In the genomic region with DNA sequence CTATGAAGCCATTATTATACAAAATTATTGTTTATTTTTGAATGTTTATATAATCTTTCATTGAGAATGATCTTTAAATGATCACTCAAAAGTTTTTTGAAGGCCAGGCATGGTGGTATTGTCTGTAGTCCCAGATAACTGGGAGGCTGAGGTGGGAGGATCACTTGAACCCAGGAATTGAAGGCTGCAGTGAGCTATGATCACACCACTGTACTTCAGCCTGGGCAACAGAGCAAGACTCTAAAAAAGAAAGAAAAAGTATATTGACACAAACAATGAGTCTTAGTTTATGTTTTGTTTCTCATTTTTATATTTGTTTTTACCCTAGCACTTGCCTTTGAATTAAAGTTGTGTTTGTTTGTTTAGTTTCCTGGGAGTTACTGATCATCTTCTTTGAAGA, we compare ENCODE assay signal across 19 cellular contexts. TPM values are rescaled to one million over a fixed set of nuclear protein-coding genes. Genes with fewer than 3 reads are reported as not detected.
A peak's percentile ranks its signal among the peaks of the same experiment; 100 is the strongest.
DNase-seq lines count a peak whose midpoint lies in the region; ATAC-seq and TF ChIP-seq lines count a peak whose summit lies in the region.
"Had no signal": no experiment of that assay in that cellular context is flagged by ENCODE, and none has a peak within 500 bp of the region (broad histone marks: within the 10 kb centered on the region; RNA-seq: fewer than 3 reads in every experiment).

No MANE protein-coding gene starts in this region.

- in situ Hi-C loops in mammary epithelial cell (cut with MboI; ENCODE audit: low sequenced_read_pairs in 2 of 2) = no loop called here
- in situ Hi-C loops in Panc1 (cut with HindIII; ENCODE audit: low pct_unique_long_range_greater_than_20kb, low sequenced_read_pairs) = no loop called here

- H3K4me3 Mint-ChIP-seq in activated CD4-positive, alpha-beta T cell treated with anti-CD3 and anti-CD28 coated beads for 36 hours = no peak overlapping the region
- no peak overlapping the region for H3K4me3 Mint-ChIP-seq in Caco-2 (ENCODE audit: unreplicated experiment)

- no peak for ATAC-seq in Panc1
- ATAC-seq in activated CD4-positive, alpha-beta T cell treated with anti-CD3 and anti-CD28 coated beads for 36 hours = no peak
- ATAC-seq in HG03469 (IDR thresholded peaks at IDR 0.05; ENCODE audit: unreplicated experiment) = no peak

- BruUV-seq in mammary epithelial cell (replicated peaks; lab: Mats Ljungman, UMichigan) (no TSS peak), Panc1 (replicated peaks; lab: Mats Ljungman, UMichigan) (no TSS peak), Caco-2 (replicated peaks; lab: Mats Ljungman, UMichigan) (no TSS peak)

- TF ChIP-seq POLR2A in breast epithelium (IDR thresholded peaks at IDR 0.05) = no peak

- H3K4me3 ChIP-seq in mammary epithelial cell (replicated peaks in 1 of 3; ENCODE audit: insufficient read depth in 1 of 3, low read depth in 2 of 3, low read length in 3 of 3) (no peak overlapping the region), breast epithelium (no peak overlapping the region), Panc1 (ENCODE audit: low read depth in 2 of 2, low read length in 2 of 2) (no peak overlapping the region), fibroblast of lung (replicated peaks in 1 of 4; ENCODE audit: control extremely low read depth in 1 of 4, insufficient read depth in 1 of 4, low read depth in 3 of 4, low read length in 4 of 4) (peak overlapping the region in 2 of 4 experiments; percentile 41 to 84), Caco-2 (ENCODE audit: low read depth, low read length) (no peak overlapping the region)

- POLR2A ChIA-PET in Panc1 (lab: Charles Lee) (no interaction called here), Caco-2 (lab: Charles Lee) (no interaction called here)
- POLR2A ChIA-PET in activated CD4-positive, alpha-beta T cell treated with anti-CD3 and anti-CD28 coated beads for 36 hours (lab: Charles Lee) = no interaction called here

- H4K20me1 ChIP-seq in mammary epithelial cell (ENCODE audit: insufficient read depth, low read length) = no peaks in the 10 kb centered on the region
- no peaks in the 10 kb centered on the region for H4K20me1 ChIP-seq in fibroblast of lung (ENCODE audit: control insufficient read depth, extremely low read depth, insufficient read depth, low read length)

- H3K9me3 ChIP-seq in mammary epithelial cell (replicated peaks; ENCODE audit: insufficient read depth, low read length) (no peaks in the 10 kb centered on the region), breast epithelium (no peaks in the 10 kb centered on the region), Panc1 (ENCODE audit: control insufficient read depth, insufficient read depth, low read depth, low read length) (no peaks in the 10 kb centered on the region), fibroblast of lung (ENCODE audit: control insufficient read depth, insufficient read depth, low read depth, low read length) (no peaks in the 10 kb centered on the region), Caco-2 (no peaks in the 10 kb centered on the region)
- H3K9me3 ChIP-seq: HAP-1 had no signal

- H3K36me3 ChIP-seq in mammary epithelial cell (ENCODE audit: insufficient read depth, low read length) (no peaks in the 10 kb centered on the region), breast epithelium (no peaks in the 10 kb centered on the region), Panc1 (ENCODE audit: control insufficient read depth, insufficient read depth, low read length) (peaks cover 17% of the 10 kb centered on the region), fibroblast of lung (ENCODE audit: control insufficient read depth, insufficient read depth, low read length) (no peaks in the 10 kb centered on the region), Caco-2 (ENCODE audit: control insufficient read depth, insufficient read depth, low read length) (no peaks in the 10 kb centered on the region)

- H2AFZ ChIP-seq in mammary epithelial cell (ENCODE audit: low read depth, low read length) (no peak overlapping the region), fibroblast of lung (ENCODE audit: low read length) (no peak overlapping the region)

- H3K27me3 Mint-ChIP-seq in activated CD4-positive, alpha-beta T cell treated with anti-CD3 and anti-CD28 coated beads for 36 hours = peaks cover 3% of the 10 kb centered on the region
- H3K27me3 Mint-ChIP-seq in Caco-2 (ENCODE audit: insufficient read depth, unreplicated experiment) = no peaks in the 10 kb centered on the region

- TF ChIP-seq CTCF in mammary epithelial cell (conservative IDR thresholded peaks at IDR 0.05 in 1 of 2, IDR thresholded peaks at IDR 0.05 in 1 of 2; ENCODE audit: extremely low read depth in 1 of 2, insufficient read depth in 1 of 2, low read depth in 1 of 2, low read length in 2 of 2) = no peak
- TF ChIP-seq CTCF in breast epithelium (IDR thresholded peaks at IDR 0.05) = no peak
- TF ChIP-seq CTCF in Panc1 (IDR thresholded peaks at IDR 0.05) = no peak
- no peak for TF ChIP-seq CTCF in fibroblast of lung (conservative IDR thresholded peaks at IDR 0.05 in 1 of 2, IDR thresholded peaks at IDR 0.05 in 1 of 2; ENCODE audit: low read depth in 1 of 2, low read length in 2 of 2)
- no peak for TF ChIP-seq CTCF in Caco-2 (IDR thresholded peaks at IDR 0.05; ENCODE audit: insufficient read depth in 1 of 2, low read depth in 1 of 2, low read length in 1 of 2, severe bottlenecking in 1 of 2, unreplicated experiment in 1 of 2)

- intact Hi-C loops in mammary epithelial cell (cut with micrococcal nuclease) = no loop called here
- intact Hi-C loops in breast epithelium (cut with DNase I; ENCODE audit: low total_unique reads) = no loop called here
- intact Hi-C loops in Panc1 (cut with micrococcal nuclease; ENCODE audit: unreplicated experiment) = loop anchor here (10.0 kb wide), 1 partner anchor 192 kb away; no protein-coding TSS in a partner anchor
- intact Hi-C loops in activated CD4-positive, alpha-beta T cell treated with anti-CD3 and anti-CD28 coated beads for 36 hours (cut with DNase I, micrococcal nuclease) = loop anchor here (5.0 to 10.0 kb wide), 5 partner anchors 180 to 632 kb away; a partner anchor contains a TSS
- intact Hi-C loops in Caco-2 (cut with micrococcal nuclease; ENCODE audit: unreplicated experiment) = loop anchor here (10.0 kb wide), 2 partner anchors 122 to 202 kb away; a partner anchor contains a TSS

- H3K4me1 ChIP-seq in mammary epithelial cell (ENCODE audit: insufficient read depth, low read length) (peaks cover 10% of the 10 kb centered on the region), breast epithelium (no peaks in the 10 kb centered on the region), Panc1 (ENCODE audit: control insufficient read depth, insufficient read depth, low read length) (peaks cover 8% of the 10 kb centered on the region; the same call in 1 of the 2 replicates), fibroblast of lung (ENCODE audit: control insufficient read depth, extremely low read depth, insufficient read depth, low read length) (peaks cover 2% of the 10 kb centered on the region), Caco-2 (0 out of 2 replicates have a peak, but pooled peaks cover 4% of the 10 kb centered on the region)
- H3K4me1 ChIP-seq: HAP-1 had no signal

- no peak overlapping the region for H3K27ac Mint-ChIP-seq in activated CD4-positive, alpha-beta T cell treated with anti-CD3 and anti-CD28 coated beads for 36 hours
- H3K27ac Mint-ChIP-seq in Caco-2 (ENCODE audit: unreplicated experiment) = no peak overlapping the region

- H3K9ac ChIP-seq in mammary epithelial cell (ENCODE audit: insufficient read depth, low read length) (no peak overlapping the region), fibroblast of lung (ENCODE audit: insufficient read depth, low read length) (no peak overlapping the region)
- H3K9ac ChIP-seq: BLaER1 treated with 17β-estradiol and CSF1 and Interleukin-3, amounts not matched to agents 10 nM and 100 nM had no signal

- CTCF ChIA-PET in mammary epithelial cell (lab: Charles Lee; ENCODE audit: low non-redundant PET) (no interaction called here), Panc1 (lab: Charles Lee) (no interaction called here), Caco-2 (lab: Charles Lee) (no interaction called here)
- CTCF ChIA-PET in activated CD4-positive, alpha-beta T cell treated with anti-CD3 and anti-CD28 coated beads for 36 hours (lab: Charles Lee) = interaction anchor here (1.5 kb wide), 1 partner anchor 180 kb away, joined by 3 read pairs; no protein-coding TSS in a partner anchor

- dilution Hi-C loops in mammary epithelial cell (cut with HindIII; ENCODE audit: low sequenced_read_pairs) = no loop called here

- peaks cover 22% of the 10 kb centered on the region for H3K4me1 Mint-ChIP-seq in activated CD4-positive, alpha-beta T cell treated with anti-CD3 and anti-CD28 coated beads for 36 hours
- H3K4me1 Mint-ChIP-seq in Caco-2 (ENCODE audit: low read depth, unreplicated experiment) = no peaks in the 10 kb centered on the region

- DNase-seq in mammary epithelial cell (no peak), breast epithelium (ENCODE audit: low spot score in 2 of 2) (no peak), Panc1 (ENCODE audit: low read depth, low spot score) (no peak), fibroblast of lung (ENCODE audit: low read depth in 2 of 2) (no peak), Caco-2 (no peak), NCI-H510A treated with DMSO at 0.1 percent for 48 hours (lab: John Stamatoyannopoulos, UW) (no peak)
- DNase-seq in activated CD4-positive, alpha-beta T cell treated with anti-CD3 and anti-CD28 coated beads for 36 hours = no peak
- DNase-seq: GF-D8; MV-4-11; NCI-H1417; NCI-H1930; NCI-H69; NK-92 treated with Interleukin-12 subunit alpha and Interleukin-12 subunit beta, amount 100 ng/mL, for 24 hours; OCI-M1 had no signal

- no peaks in the 10 kb centered on the region for H3K9me3 Mint-ChIP-seq in activated CD4-positive, alpha-beta T cell treated with anti-CD3 and anti-CD28 coated beads for 36 hours (ENCODE audit: low read depth)
- no peaks in the 10 kb centered on the region for H3K9me3 Mint-ChIP-seq in Caco-2 (ENCODE audit: unreplicated experiment)

- H3K36me3 Mint-ChIP-seq in activated CD4-positive, alpha-beta T cell treated with anti-CD3 and anti-CD28 coated beads for 36 hours (ENCODE audit: low read depth) = peaks cover 9% of the 10 kb centered on the region
- peaks cover 28% of the 10 kb centered on the region for H3K36me3 Mint-ChIP-seq in Caco-2 (ENCODE audit: insufficient read depth, unreplicated experiment)

- H3K79me2 ChIP-seq in mammary epithelial cell (ENCODE audit: insufficient read depth, low read length) (peaks cover 25% of the 10 kb centered on the region), fibroblast of lung (ENCODE audit: control insufficient read depth, insufficient read depth, low read length) (peaks cover 28% of the 10 kb centered on the region)

- H3K27ac ChIP-seq in mammary epithelial cell (ENCODE audit: insufficient read depth, low read depth, low read length) (no peak overlapping the region), breast epithelium (no peak overlapping the region), Panc1 (ENCODE audit: low read length) (0 out of 2 replicates have a peak overlapping the region, but pooled peaks have one; percentile 21), fibroblast of lung (ENCODE audit: insufficient read depth, low read length) (no peak overlapping the region)
- H3K27ac ChIP-seq: HL-60, RWPE1 had no signal

- H3K27me3 ChIP-seq in mammary epithelial cell (ENCODE audit: insufficient read depth, low read length) = no peaks in the 10 kb centered on the region
- no peaks in the 10 kb centered on the region for H3K27me3 ChIP-seq in breast epithelium
- no peaks in the 10 kb centered on the region for H3K27me3 ChIP-seq in Panc1 (ENCODE audit: control insufficient read depth, insufficient read depth, low read length)
- no peaks in the 10 kb centered on the region for H3K27me3 ChIP-seq in fibroblast of lung (ENCODE audit: control insufficient read depth, insufficient read depth, low read length)
- H3K27me3 ChIP-seq in Caco-2 (replicated peaks; ENCODE audit: control insufficient read depth, insufficient read depth, low read length) = no peaks in the 10 kb centered on the region
- H3K27me3 ChIP-seq: BLaER1 treated with 17β-estradiol and CSF1 and Interleukin-3, amounts not matched to agents 10 nM and 100 nM had no signal

- H3K4me2 ChIP-seq in mammary epithelial cell (ENCODE audit: insufficient read depth, low read depth, low read length) (peak overlapping the region; percentile 7), fibroblast of lung (ENCODE audit: extremely low read depth, insufficient read depth, low read length) (peak overlapping the region; percentile 37)

RNA-seq across cellular contexts. Expression of a gene that starts 2.3 kb away (rescaled TPM):
- 10 to 100 TPM; 41.0 to 63.8 TPM for total RNA-seq in mammary epithelial cell
- 35.3 TPM for polyA plus RNA-seq in mammary epithelial cell
- 56.5 TPM for polyA minus RNA-seq in mammary epithelial cell
- 10 to 100 TPM; 34.4 to 45.9 (median 42.7) TPM for total RNA-seq in breast epithelium
- 54.1 TPM for total RNA-seq in Panc1 (2021; ENCODE audit: unreplicated experiment)
- polyA plus RNA-seq in Panc1 (2012; ENCODE audit: insufficient read length) = 34.4 TPM
- 170 and 216 TPM in 2 replicates for total RNA-seq in fibroblast of lung
- 171 and 188 TPM in 2 replicates for polyA plus RNA-seq in fibroblast of lung
- 107 and 118 TPM in 2 replicates for polyA plus RNA-seq in fibroblast of lung (2012)
- polyA minus RNA-seq in fibroblast of lung (ENCODE audit: low replicate concordance) = 120 and 175 TPM in 2 replicates
- 1 to 10 TPM; 7.9 to 8.8 TPM for total RNA-seq in activated CD4-positive, alpha-beta T cell treated with anti-CD3 and anti-CD28 coated beads for 36 hours
- total RNA-seq in Caco-2 (2022) = 43.7 and 43.9 TPM in 2 replicates

Comparison
In these comparisons a context has a peak if more than half of its experiments do, and no peak if none do; other contexts are left out.
1. intact Hi-C loops: an anchor here in Panc1 (10.0 kb wide), activated CD4-positive, alpha-beta T cell treated with anti-CD3 and anti-CD28 coated beads for 36 hours (5.0 to 10.0 kb wide) and Caco-2 (10.0 kb wide); none called in mammary epithelial cell and breast epithelium.